In genomic region chrX:9566150-9566621, GRCh38 we compare ENCODE assay signal across 9 cellular contexts.
DNase-seq lines count a peak whose midpoint lies in the region; TF ChIP-seq lines count a peak whose summit lies in the region.
"Had no signal": no experiment of that assay in that cellular context is flagged by ENCODE, and none has a peak within 500 bp of the region (broad histone marks: within the 10 kb centered on the region; RNA-seq: fewer than 3 reads in every experiment).

No MANE protein-coding gene starts in this region.

- no peak overlapping the region for H3K4me2 ChIP-seq in neural progenitor cell
- H3K4me2 ChIP-seq: KMS-11 had no signal

- H3K4me1 ChIP-seq in Peyer's patch (peaks cover 0 to 9% (median 0%) of the 10 kb centered on the region in 4 donors), neural progenitor cell (no peaks in the 10 kb centered on the region)

- no peak overlapping the region for H3K4me3 ChIP-seq in GM12865 (ENCODE audit: low read depth, low read length)
- H3K4me3 ChIP-seq in Peyer's patch = no peak overlapping the region
- no peak overlapping the region for H3K4me3 ChIP-seq in dorsolateral prefrontal cortex
- no peak overlapping the region for H3K4me3 ChIP-seq in neural progenitor cell

- H3K27ac ChIP-seq in Peyer's patch (no peak overlapping the region), dorsolateral prefrontal cortex (peak overlapping the region in 19 of 59 donors; percentile 6 to 70 (median 30)), neural progenitor cell (no peak overlapping the region)
- H3K27ac ChIP-seq: KMS-11 had no signal

- H2AFZ ChIP-seq in neural progenitor cell (replicated peaks) = no peak overlapping the region

- H3K36me3 ChIP-seq in Peyer's patch (no peaks in the 10 kb centered on the region), neural progenitor cell (no peaks in the 10 kb centered on the region)

- H3K9me3 ChIP-seq in Peyer's patch (no peaks in the 10 kb centered on the region), neural progenitor cell (ENCODE audit: low read depth) (no peaks in the 10 kb centered on the region)

- DNase-seq in GM12865 (ENCODE audit: low read depth) = peak; percentile 10
- DNase-seq in Peyer's patch = peak in 2 of 3 donors; percentile 50 to 75
- peak in 7 of 10 donors; percentile 60 to 74 (median 65) for DNase-seq in dorsolateral prefrontal cortex
- DNase-seq in non-pigmented ciliary epithelial cell (ENCODE audit: low read depth) = peak; percentile 55
- DNase-seq in NCI-H2227 treated with DMSO at 0.1 percent for 48 hours (lab: John Stamatoyannopoulos, UW) = no peak
- no peak for DNase-seq in GM20000 (ENCODE audit: low spot score)
- DNase-seq in neural progenitor cell (ENCODE audit: low spot score) = no peak
- DNase-seq in GF-D8 (lab: John Stamatoyannopoulos, UW) = no peak

- peaks cover 5% of the 10 kb centered on the region for H3K9me3 Mint-ChIP-seq in neural progenitor cell

- TF ChIP-seq POLR2A in Peyer's patch (IDR thresholded peaks at IDR 0.05) = no peak

- no peak overlapping the region for H3K9ac ChIP-seq in neural progenitor cell
- H3K9ac ChIP-seq: KMS-11 had no signal

- peaks cover 43% of the 10 kb centered on the region for H3K79me2 ChIP-seq in neural progenitor cell (ENCODE audit: low read depth)

- intact Hi-C loops in dorsolateral prefrontal cortex (cut with DNase I) = no loop called here

- H3K27ac Mint-ChIP-seq in neural progenitor cell = no peak overlapping the region

- H3F3A ChIP-seq in neural progenitor cell (ENCODE audit: low read depth) = no peaks in the 10 kb centered on the region

- no peak overlapping the region for H3K4me3 Mint-ChIP-seq in neural progenitor cell

- H3K27me3 ChIP-seq in Peyer's patch = no peaks in the 10 kb centered on the region
- peaks cover 0 to 31% (median 0%) of the 10 kb centered on the region in 45 donors for H3K27me3 ChIP-seq in dorsolateral prefrontal cortex
- H3K27me3 ChIP-seq in neural progenitor cell = no peaks in the 10 kb centered on the region

- no peak for TF ChIP-seq CTCF in GM12865 (IDR thresholded peaks at IDR 0.05; ENCODE audit: insufficient read depth, low read depth, low read length, missing control alignments)
- peak in 3 of 6 experiments; percentile 18 to 29 (median 19) for TF ChIP-seq CTCF in Peyer's patch (IDR thresholded peaks at IDR 0.05)
- peak in 1 of 56 donors; percentile 9 for TF ChIP-seq CTCF in dorsolateral prefrontal cortex (IDR thresholded peaks at IDR 0.05 in 54 of 56, conservative IDR thresholded peaks at IDR 0.05 in 2 of 56; ENCODE audit: low read depth in 1 of 56, partially characterized antibody in 56 of 56)
- TF ChIP-seq CTCF in GM20000 (IDR thresholded peaks at IDR 0.05; ENCODE audit: extremely low read depth, missing control alignments) = no peak
- no peak for TF ChIP-seq CTCF in neural progenitor cell (IDR thresholded peaks at IDR 0.05)

- H3K36me3 Mint-ChIP-seq in neural progenitor cell = peaks cover 11% of the 10 kb centered on the region

- peaks cover 9% of the 10 kb centered on the region for H4K20me1 ChIP-seq in neural progenitor cell (ENCODE audit: low read depth)

- peaks cover 2% of the 10 kb centered on the region for H3K27me3 Mint-ChIP-seq in neural progenitor cell (ENCODE audit: insufficient read depth, low read depth)

- H3K4me1 Mint-ChIP-seq in neural progenitor cell = no peaks in the 10 kb centered on the region

Comparison
In these comparisons a context has a peak if more than half of its experiments do, and no peak if none do; other contexts are left out.
1. DNase-seq: peak in GM12865 (single experiment), Peyer's patch (2 of 3), dorsolateral prefrontal cortex (7 of 10) and non-pigmented ciliary epithelial cell (single experiment); none in NCI-H2227 treated with DMSO at 0.1 percent for 48 hours (single experiment), GM20000 (single experiment), neural progenitor cell (single experiment) and GF-D8 (single experiment).